26 cellular contexts compared by ENCODE assay signal in genomic region chr20:44724423-44725091, GRCh38. TPM values are rescaled to one million over a fixed set of nuclear protein-coding genes. Genes with fewer than 3 reads are reported as not detected.
DNase-seq lines count a peak whose midpoint lies in the region; ATAC-seq, FAIRE-seq and TF ChIP-seq lines count a peak whose summit lies in the region.
"Had no signal": no experiment of that assay in that cellular context is flagged by ENCODE, and none has a peak within 500 bp of the region (broad histone marks: within the 10 kb centered on the region; RNA-seq: fewer than 3 reads in every experiment).

No MANE protein-coding gene starts in this region.

- peaks cover 4% of the 10 kb centered on the region for H3K36me3 ChIP-seq in lower lobe of right lung
- H3K36me3 ChIP-seq: BLaER1 had no signal

- no peak for TF ChIP-seq CTCF in coronary artery (IDR thresholded peaks at IDR 0.05)
- no peak for TF ChIP-seq CTCF in lower lobe of right lung (IDR thresholded peaks at IDR 0.05)

- H3K36me3 Mint-ChIP-seq in activated naive CD4-positive, alpha-beta T cell treated with anti-CD3 and anti-CD28 coated beads for 36 hours (ENCODE audit: low read depth), result no peaks in the 10 kb centered on the region

- no peak for DNase-seq in HTR-8/SVneo (ENCODE audit: insufficient read length, low spot score)
- no peak for DNase-seq in coronary artery (ENCODE audit: low spot score)
- peak; percentile 22 for DNase-seq in lower lobe of right lung
- no peak for DNase-seq in activated naive CD4-positive, alpha-beta T cell treated with anti-CD3 and anti-CD28 coated beads for 36 hours
- no peak for DNase-seq in Ammon's horn (ENCODE audit: low spot score)
- DNase-seq in C1 segment of cervical spinal cord (lab: John Stamatoyannopoulos, UW), result no peak
- no peak for DNase-seq in cardiac septum (ENCODE audit: low spot score)
- DNase-seq: ACHN; CD4-positive, alpha-beta T cell; KBM-7; MV-4-11; NCI-H1105; NCI-H1436 treated with DMSO at 0.1 percent for 48 hours; NCI-H187 treated with DMSO at 0.1 percent for 48 hours; NCI-H2171 treated with DMSO at 0.1 percent for 48 hours; NCI-H524 treated with DMSO at 0.1 percent for 48 hours; NCI-H774; PC-3; RPMI8226; SHP77 treated with DMSO at 0.1 percent for 48 hours had no signal

- no peaks in the 10 kb centered on the region for H3K27me3 Mint-ChIP-seq in activated naive CD4-positive, alpha-beta T cell treated with anti-CD3 and anti-CD28 coated beads for 36 hours (ENCODE audit: low read depth)
- H3K27me3 Mint-ChIP-seq: CD4-positive, alpha-beta T cell had no signal

- no peaks in the 10 kb centered on the region for H3K4me1 Mint-ChIP-seq in activated naive CD4-positive, alpha-beta T cell treated with anti-CD3 and anti-CD28 coated beads for 36 hours (ENCODE audit: low read depth)

- intact Hi-C loops in lower lobe of right lung (cut with DNase I), result no loop called here
- intact Hi-C loops in activated naive CD4-positive, alpha-beta T cell treated with anti-CD3 and anti-CD28 coated beads for 36 hours (cut with micrococcal nuclease), result no loop called here
- intact Hi-C loops in cardiac septum (cut with DNase I), result no loop called here

- H3K4me1 ChIP-seq in lower lobe of right lung, result peaks cover 21% of the 10 kb centered on the region

- H3K4me3 Mint-ChIP-seq in activated naive CD4-positive, alpha-beta T cell treated with anti-CD3 and anti-CD28 coated beads for 36 hours, result no peak overlapping the region
- H3K4me3 Mint-ChIP-seq: CD4-positive, alpha-beta T cell had no signal

- H3K4me3 ChIP-seq in coronary artery (no peak overlapping the region), lower lobe of right lung (no peak overlapping the region)
- H3K4me3 ChIP-seq: BLaER1 had no signal

- H3K9me3 Mint-ChIP-seq in activated naive CD4-positive, alpha-beta T cell treated with anti-CD3 and anti-CD28 coated beads for 36 hours, result no peaks in the 10 kb centered on the region
- H3K9me3 Mint-ChIP-seq: CD4-positive, alpha-beta T cell had no signal

- no peaks in the 10 kb centered on the region for H3K27me3 ChIP-seq in lower lobe of right lung (ENCODE audit: low read depth)
- H3K27me3 ChIP-seq: BLaER1 had no signal

- CTCF ChIA-PET in activated naive CD4-positive, alpha-beta T cell treated with anti-CD3 and anti-CD28 coated beads for 36 hours (lab: Charles Lee), result interaction anchor here (1.6 kb wide), 1 partner anchor 39 kb away, joined by 5 read pairs; no protein-coding TSS in a partner anchor

- no peaks in the 10 kb centered on the region for H3K9me3 ChIP-seq in lower lobe of right lung
- H3K9me3 ChIP-seq: BLaER1 had no signal

- H3K27ac ChIP-seq in coronary artery (peak overlapping the region; percentile 24 to 31), lower lobe of right lung (no peak overlapping the region)

- ATAC-seq in lower lobe of right lung, result no peak
- ATAC-seq: PC-3 had no signal

- no peak overlapping the region for H3K27ac Mint-ChIP-seq in activated naive CD4-positive, alpha-beta T cell treated with anti-CD3 and anti-CD28 coated beads for 36 hours
- H3K27ac Mint-ChIP-seq: CD4-positive, alpha-beta T cell had no signal

- FAIRE-seq in HTR-8/SVneo (lab: Jason Lieb, UNC), result peak; percentile 94
- FAIRE-seq: D721Med, GM19239, H54 had no signal

RNA-seq across cellular contexts. Expression of gene CCN5, which starts 9.4 kb away (rescaled TPM):
- total RNA-seq in lower lobe of right lung (42.3 TPM), cardiac septum (29.3 TPM)
- not detected for total RNA-seq in activated naive CD4-positive, alpha-beta T cell treated with anti-CD3 and anti-CD28 coated beads for 36 hours
- total RNA-seq: CD4-positive, alpha-beta T cell; HT1080; LHCN-M2 had no signal

RNA-seq across cellular contexts. Expression of gene KCNK15, which starts 21.1 kb away (rescaled TPM):
- total RNA-seq in lower lobe of right lung, result 0.89 TPM
- 1 to 10 TPM in 1 of 2 experiments, under 1 TPM in 1; 0.96 to 1.0 TPM for total RNA-seq in activated naive CD4-positive, alpha-beta T cell treated with anti-CD3 and anti-CD28 coated beads for 36 hours
- 0.97 TPM for total RNA-seq in cardiac septum
- total RNA-seq: CD4-positive, alpha-beta T cell; HT1080; LHCN-M2 had no signal

Comparison
In these comparisons a context has a peak if more than half of its experiments do, and no peak if none do; other contexts are left out.
1. RNA of gene CCN5, which starts 9.4 kb away (total RNA-seq): 42.3 TPM in lower lobe of right lung (single experiment) and 29.3 TPM in cardiac septum (single experiment); not detected in activated naive CD4-positive, alpha-beta T cell treated with anti-CD3 and anti-CD28 coated beads for 36 hours; every median in the first group is over 10 times any median in the second.